ENCODE assay signal across 18 cellular contexts in genomic region chr1:182680901-182681300, GRCh38. TPM values are rescaled to one million over a fixed set of nuclear protein-coding genes. Genes with fewer than 3 reads are reported as not detected.
DNase-seq lines count a peak whose midpoint lies in the region; TF ChIP-seq lines count a peak whose summit lies in the region.
"Had no signal": no experiment of that assay in that cellular context is flagged by ENCODE, and none has a peak within 500 bp of the region (broad histone marks: within the 10 kb centered on the region; RNA-seq: fewer than 3 reads in every experiment).

No MANE protein-coding gene starts in this region.

- H3K9me3 ChIP-seq in Karpas-422 (ENCODE audit: low read length) = no peaks in the 10 kb centered on the region
- H3K9me3 ChIP-seq in neural progenitor cell (ENCODE audit: low read depth) = no peaks in the 10 kb centered on the region
- no peaks in the 10 kb centered on the region for H3K9me3 ChIP-seq in WERI-Rb-1 (ENCODE audit: severe bottlenecking)
- H3K9me3 ChIP-seq: adrenal gland, transverse colon had no signal

- H3K27ac Mint-ChIP-seq in neural progenitor cell = no peak overlapping the region
- H3K27ac Mint-ChIP-seq: activated CD4-positive, alpha-beta T cell treated with anti-CD3 and anti-CD28 coated beads, Interleukin-2, amount 10 ng/mL, durations not matched to agents 7 days and 5 days had no signal

- H3K4me1 ChIP-seq in Karpas-422 (ENCODE audit: low read length) (peaks cover 57% of the 10 kb centered on the region), neural progenitor cell (peaks cover 41% of the 10 kb centered on the region)
- H3K4me1 ChIP-seq: adrenal gland, parathyroid adenoma, transverse colon had no signal

- H3K4me2 ChIP-seq in Karpas-422 (ENCODE audit: low read depth, low read length, poor library complexity, severe bottlenecking) (no peak overlapping the region), neural progenitor cell (no peak overlapping the region)

- H3K4me3 ChIP-seq in Karpas-422 (ENCODE audit: low read length) (no peak overlapping the region), neural progenitor cell (no peak overlapping the region), brain microvascular endothelial cell (ENCODE audit: low read depth, low read length) (no peak overlapping the region), WERI-Rb-1 (ENCODE audit: low read depth, low read length) (no peak overlapping the region)
- H3K4me3 ChIP-seq: adrenal gland, skin epidermis, transverse colon had no signal

- H2AFZ ChIP-seq in Karpas-422 (ENCODE audit: low read length) (peak overlapping the region; percentile 74; the same call in 1 of the 2 replicates), neural progenitor cell (replicated peaks) (peak overlapping the region; percentile 11)
- H2AFZ ChIP-seq: parathyroid adenoma had no signal

- no peaks in the 10 kb centered on the region for H3K9me2 ChIP-seq in Karpas-422 (replicated peaks; ENCODE audit: insufficient read depth, low read length)

- H3K36me3 Mint-ChIP-seq in neural progenitor cell = no peaks in the 10 kb centered on the region

- peak; percentile 21 for DNase-seq in NK-92 treated with Interleukin-12 subunit alpha and Interleukin-12 subunit beta, amount 100 ng/mL, for 24 hours (lab: John Stamatoyannopoulos, UW)
- no peak for DNase-seq in NK-92 (lab: John Stamatoyannopoulos, UW; ENCODE audit: unreplicated experiment)
- no peak for DNase-seq in Karpas-422
- DNase-seq in amniotic epithelial cell (ENCODE audit: low read depth) = peak; percentile 8
- DNase-seq in neural progenitor cell (ENCODE audit: low spot score) = no peak
- no peak for DNase-seq in brain microvascular endothelial cell
- DNase-seq in SHP77 treated with DMSO at 0.1 percent for 48 hours (lab: John Stamatoyannopoulos, UW) = no peak
- DNase-seq in WERI-Rb-1 = no peak
- DNase-seq: activated CD4-positive, alpha-beta T cell treated with anti-CD3 and anti-CD28 coated beads, Interleukin-2, amount 10 ng/mL, durations not matched to agents 7 days and 5 days; activated T-cell treated with anti-CD3 and anti-CD28 coated beads, Interleukin-2, amount 50 U/mL, for 4 hours; adrenal gland; NCI-H1417; T1000; transverse colon had no signal

- H3K27ac ChIP-seq in Karpas-422 (ENCODE audit: low read length) (no peak overlapping the region), neural progenitor cell (no peak overlapping the region), brain microvascular endothelial cell (no peak overlapping the region), WERI-Rb-1 (no peak overlapping the region)
- H3K27ac ChIP-seq: adrenal gland, C4-2B, parathyroid adenoma, skin epidermis, transverse colon had no signal

- H3K27me3 Mint-ChIP-seq in neural progenitor cell (ENCODE audit: insufficient read depth, low read depth) = peaks cover 5% of the 10 kb centered on the region

- no peaks in the 10 kb centered on the region for H3K79me2 ChIP-seq in Karpas-422 (ENCODE audit: low read length)
- no peaks in the 10 kb centered on the region for H3K79me2 ChIP-seq in neural progenitor cell (ENCODE audit: low read depth)
- H3K79me2 ChIP-seq: parathyroid adenoma had no signal

- H3K36me3 ChIP-seq in Karpas-422 (ENCODE audit: insufficient read depth, low read length) = no peaks in the 10 kb centered on the region
- no peaks in the 10 kb centered on the region for H3K36me3 ChIP-seq in neural progenitor cell
- no peaks in the 10 kb centered on the region for H3K36me3 ChIP-seq in brain microvascular endothelial cell (replicated peaks)
- no peaks in the 10 kb centered on the region for H3K36me3 ChIP-seq in WERI-Rb-1
- H3K36me3 ChIP-seq: adrenal gland, transverse colon had no signal

- H4K20me1 ChIP-seq in Karpas-422 (ENCODE audit: insufficient read depth, low read depth, low read length) (no peaks in the 10 kb centered on the region), neural progenitor cell (ENCODE audit: low read depth) (no peaks in the 10 kb centered on the region)

- in situ Hi-C loops in brain microvascular endothelial cell (cut with HindIII; ENCODE audit: low pct_ligation_motif_present, low sequenced_read_pairs) = no loop called here

- H3K4me3 Mint-ChIP-seq in neural progenitor cell = no peak overlapping the region
- H3K4me3 Mint-ChIP-seq: activated CD4-positive, alpha-beta T cell treated with anti-CD3 and anti-CD28 coated beads, Interleukin-2, amount 10 ng/mL, durations not matched to agents 7 days and 5 days; activated T-cell treated with anti-CD3 and anti-CD28 coated beads, Interleukin-2, amount 50 U/mL, for 4 hours had no signal

- no peaks in the 10 kb centered on the region for H3K9me3 Mint-ChIP-seq in neural progenitor cell
- H3K9me3 Mint-ChIP-seq: activated CD4-positive, alpha-beta T cell treated with anti-CD3 and anti-CD28 coated beads, Interleukin-2, amount 10 ng/mL, durations not matched to agents 7 days and 5 days; activated T-cell treated with anti-CD3 and anti-CD28 coated beads, Interleukin-2, amount 50 U/mL, for 4 hours had no signal

- H3K27me3 ChIP-seq in Karpas-422 (ENCODE audit: low read length) (no peaks in the 10 kb centered on the region), neural progenitor cell (peaks cover 16% of the 10 kb centered on the region), brain microvascular endothelial cell (replicated peaks) (no peaks in the 10 kb centered on the region), WERI-Rb-1 (ENCODE audit: insufficient read depth, low read depth, severe bottlenecking) (no peaks in the 10 kb centered on the region)
- H3K27me3 ChIP-seq: adrenal gland had no signal

- peaks cover 38% of the 10 kb centered on the region for H3K4me1 Mint-ChIP-seq in neural progenitor cell

- no peak overlapping the region for H3K9ac ChIP-seq in Karpas-422 (ENCODE audit: low read length)
- H3K9ac ChIP-seq in neural progenitor cell = no peak overlapping the region
- H3K9ac ChIP-seq: parathyroid adenoma had no signal

- peaks cover 6% of the 10 kb centered on the region for H3F3A ChIP-seq in neural progenitor cell (ENCODE audit: low read depth)

- TF ChIP-seq CTCF in neural progenitor cell (IDR thresholded peaks at IDR 0.05) (no peak), brain microvascular endothelial cell (IDR thresholded peaks at IDR 0.05; ENCODE audit: low read depth, low read length, missing control alignments) (no peak), WERI-Rb-1 (IDR thresholded peaks at IDR 0.05; ENCODE audit: low read depth, low read length) (no peak)

RNA-seq across cellular contexts. Expression of gene RGS8, which starts 3.5 kb away (rescaled TPM):
- 20.5 and 25.5 TPM in 2 replicates for total RNA-seq in Karpas-422 (2014; rRNA removed; shearing (Covaris generic); ENCODE audit: low replicate concordance)
- total RNA-seq in neural progenitor cell (ENCODE audit: low replicate concordance) = 0.87 and 0.99 TPM in 2 replicates
- total RNA-seq: activated CD4-positive, alpha-beta T cell treated with anti-CD3 and anti-CD28 coated beads, Interleukin-2, amount 10 ng/mL, durations not matched to agents 7 days and 5 days; activated T-cell treated with anti-CD3 and anti-CD28 coated beads, Interleukin-2, amount 50 U/mL, for 4 hours; SK-MEL-5 had no signal

Comparison
In these comparisons a context has a peak if more than half of its experiments do, and no peak if none do; other contexts are left out.
1. DNase-seq: peak in NK-92 treated with Interleukin-12 subunit alpha and Interleukin-12 subunit beta, amount 100 ng/mL, for 24 hours (single experiment) and amniotic epithelial cell (single experiment); none in NK-92 (single experiment), Karpas-422 (single experiment), neural progenitor cell (single experiment), brain microvascular endothelial cell (single experiment), SHP77 treated with DMSO at 0.1 percent for 48 hours (single experiment) and WERI-Rb-1 (single experiment).
2. RNA of gene RGS8, which starts 3.5 kb away (total RNA-seq): 20.5 to 25.5 TPM in Karpas-422; 0.87 to 0.99 TPM in neural progenitor cell; every median in the first group is over 10 times any median in the second.